Comparison of ENCODE assay signal across 8 cellular contexts in genomic region chr3:155676252-155676981, GRCh38.
DNase-seq lines count a peak whose midpoint lies in the region; ATAC-seq, FAIRE-seq and TF ChIP-seq lines count a peak whose summit lies in the region.
"Had no signal": no experiment of that assay in that cellular context is flagged by ENCODE, and none has a peak within 500 bp of the region (broad histone marks: within the 10 kb centered on the region; RNA-seq: fewer than 3 reads in every experiment).

No MANE protein-coding gene starts in this region.

- 36 to 53% methylated on average over 6 to 14 of the region's 14 CpGs for WGBS in transverse colon (ENCODE audit: low coverage in 1 of 2), 2 donors

- in situ Hi-C loops in transverse colon (cut with MboI; ENCODE audit: low pct_ligation_motif_present in 1 of 4, low pct_unique_long_range_greater_than_20kb in 1 of 4, low sequenced_read_pairs in 3 of 4), result no loop called here

- H3K36me3 ChIP-seq in MG63, result no peaks in the 10 kb centered on the region
- H3K36me3 ChIP-seq in bronchial epithelial cell (ENCODE audit: control insufficient read depth, insufficient read depth, low read length), result no peaks in the 10 kb centered on the region
- no peaks in the 10 kb centered on the region for H3K36me3 ChIP-seq in transverse colon

- ATAC-seq in left lobe of liver (peak; percentile 65), GM21528 (IDR thresholded peaks at IDR 0.05; ENCODE audit: low FRiP score, unreplicated experiment) (no peak)

- H3K4me1 ChIP-seq in transverse colon, result peaks cover 0 to 3% (median 0%) of the 10 kb centered on the region in 4 donors

- no peaks in the 10 kb centered on the region for H3K27me3 ChIP-seq in MG63
- H3K27me3 ChIP-seq in bronchial epithelial cell (ENCODE audit: control insufficient read depth, insufficient read depth, low read length), result no peaks in the 10 kb centered on the region
- no peaks in the 10 kb centered on the region for H3K27me3 ChIP-seq in transverse colon

- no peaks in the 10 kb centered on the region for H3K9me3 ChIP-seq in MG63
- H3K9me3 ChIP-seq in transverse colon, result no peaks in the 10 kb centered on the region

- FAIRE-seq in bronchial epithelial cell (lab: Jason Lieb, UNC), result no peak
- FAIRE-seq: colon had no signal

- H3K27ac ChIP-seq in transverse colon, result no peak overlapping the region

- peak; percentile 50 for DNase-seq in MG63
- DNase-seq in bronchial epithelial cell (ENCODE audit: low read depth), result peak; percentile 56
- DNase-seq in left lobe of liver (ENCODE audit: low spot score), result no peak
- peak; percentile 10 for DNase-seq in transverse colon
- DNase-seq in activated CD8-positive, alpha-beta memory T cell treated with anti-CD3 and anti-CD28 coated beads, Interleukin-2, amount 50 U/mL, for 4 hours, result no peak
- DNase-seq in stimulated activated naive CD4-positive, alpha-beta T cell treated with Interleukin-2 at 50 U/mL for 16 hours (lab: John Stamatoyannopoulos, UW), result no peak

- TF ChIP-seq POLR2A in transverse colon (IDR thresholded peaks at IDR 0.05), result no peak

- intact Hi-C loops in transverse colon (cut with DNase I; ENCODE audit: low total_unique reads), result no loop called here

- no peak for TF ChIP-seq EP300 in transverse colon (IDR thresholded peaks at IDR 0.05; ENCODE audit: low read depth)

- H3K4me3 ChIP-seq in MG63 (peak overlapping the region; percentile 15), bronchial epithelial cell (ENCODE audit: low read depth, low read length) (no peak overlapping the region), transverse colon (peak overlapping the region in 1 of 4 donors; percentile 16)

- TF ChIP-seq CTCF in bronchial epithelial cell (IDR thresholded peaks at IDR 0.05; ENCODE audit: insufficient read depth, low read length, severe bottlenecking) (no peak), transverse colon (IDR thresholded peaks at IDR 0.05) (no peak)

Comparison
In these comparisons a context has a peak if more than half of its experiments do, and no peak if none do; other contexts are left out.
1. DNase-seq: peak in MG63 (single experiment), bronchial epithelial cell (single experiment) and transverse colon (single experiment); none in left lobe of liver (single experiment), activated CD8-positive, alpha-beta memory T cell treated with anti-CD3 and anti-CD28 coated beads, Interleukin-2, amount 50 U/mL, for 4 hours (single experiment) and stimulated activated naive CD4-positive, alpha-beta T cell treated with Interleukin-2 at 50 U/mL for 16 hours (single experiment).